In genomic region chr12:8648598-8649205, GRCh38 we compare ENCODE assay signal across 12 cellular contexts. TPM values are rescaled to one million over a fixed set of nuclear protein-coding genes. Genes with fewer than 3 reads are reported as not detected.
DNase-seq lines count a peak whose midpoint lies in the region; ATAC-seq, FAIRE-seq and TF ChIP-seq lines count a peak whose summit lies in the region.
"Had no signal": no experiment of that assay in that cellular context is flagged by ENCODE, and none has a peak within 500 bp of the region (broad histone marks: within the 10 kb centered on the region; RNA-seq: fewer than 3 reads in every experiment).

No MANE protein-coding gene starts in this region.

- H3K4me3 ChIP-seq in OCI-LY1 (ENCODE audit: low read depth, low read length, poor library complexity, severe bottlenecking) (no peak overlapping the region), upper lobe of right lung (no peak overlapping the region), neural progenitor cell (no peak overlapping the region), kidney (ENCODE audit: low read length in 2 of 2) (no peak overlapping the region)
- H3K4me3 ChIP-seq: cardiac muscle cell had no signal

- in situ Hi-C loops in GM13977 (cut with MboI; ENCODE audit: low pct_unique_long_range_greater_than_20kb, low sequenced_read_pairs, unreplicated experiment) = no loop called here

- intact Hi-C loops in upper lobe of right lung (cut with DNase I) (no loop called here), kidney (cut with DNase I) (no loop called here)

- H3K27me3 ChIP-seq in OCI-LY1 (ENCODE audit: insufficient read depth, low read length) = no peaks in the 10 kb centered on the region
- H3K27me3 ChIP-seq in upper lobe of right lung = no peaks in the 10 kb centered on the region
- no peaks in the 10 kb centered on the region for H3K27me3 ChIP-seq in neural progenitor cell
- H3K27me3 ChIP-seq: cardiac muscle cell had no signal

- H3F3A ChIP-seq in OCI-LY1 (ENCODE audit: insufficient read depth, low read length) (peaks cover 8% of the 10 kb centered on the region; the same call in 1 of the 2 replicates), neural progenitor cell (ENCODE audit: low read depth) (no peaks in the 10 kb centered on the region)

- no peak overlapping the region for H3K4me3 Mint-ChIP-seq in neural progenitor cell

- H3K9me3 ChIP-seq in OCI-LY1 (ENCODE audit: low read length) (no peaks in the 10 kb centered on the region), upper lobe of right lung (no peaks in the 10 kb centered on the region), neural progenitor cell (ENCODE audit: low read depth) (no peaks in the 10 kb centered on the region), kidney (ENCODE audit: control insufficient read depth in 1 of 2, low read length in 2 of 2) (no peaks in the 10 kb centered on the region)

- no peak overlapping the region for H3K27ac Mint-ChIP-seq in neural progenitor cell

- H3K79me2 ChIP-seq in OCI-LY1 (ENCODE audit: insufficient read depth, low read length) = no peaks in the 10 kb centered on the region
- H3K79me2 ChIP-seq in neural progenitor cell (ENCODE audit: low read depth) = no peaks in the 10 kb centered on the region

- H3K9me2 ChIP-seq in OCI-LY1 (ENCODE audit: low read depth, low read length) = no peaks in the 10 kb centered on the region

- H3K27ac ChIP-seq in OCI-LY1 (ENCODE audit: low read depth, low read length, poor library complexity, severe bottlenecking) (peak overlapping the region; percentile 70), upper lobe of right lung (no peak overlapping the region), neural progenitor cell (no peak overlapping the region), kidney (ENCODE audit: low read depth in 2 of 2, low read length in 2 of 2) (no peak overlapping the region)
- H3K27ac ChIP-seq: cardiac muscle cell had no signal

- peak; percentile 75 for ATAC-seq in GM21723 (IDR thresholded peaks at IDR 0.05; ENCODE audit: unreplicated experiment)
- ATAC-seq in upper lobe of right lung = no peak

- peak overlapping the region; percentile 35; the same call in 1 of the 2 replicates for H3K4me2 ChIP-seq in OCI-LY1 (ENCODE audit: low read length)
- no peak overlapping the region for H3K4me2 ChIP-seq in neural progenitor cell

- H3K4me1 Mint-ChIP-seq in neural progenitor cell = no peaks in the 10 kb centered on the region

- H3K36me3 ChIP-seq in OCI-LY1 (ENCODE audit: insufficient read depth, low read length) (no peaks in the 10 kb centered on the region), upper lobe of right lung (no peaks in the 10 kb centered on the region), neural progenitor cell (no peaks in the 10 kb centered on the region), kidney (ENCODE audit: control insufficient read depth in 1 of 2, insufficient read depth in 2 of 2, low read length in 2 of 2) (no peaks in the 10 kb centered on the region)
- H3K36me3 ChIP-seq: cardiac muscle cell had no signal

- H3K9ac ChIP-seq in OCI-LY1 (ENCODE audit: low read length) (peak overlapping the region; percentile 1; the same call in 1 of the 2 replicates), neural progenitor cell (no peak overlapping the region), kidney (ENCODE audit: low read length in 2 of 2) (no peak overlapping the region)

- no peak for FAIRE-seq in kidney (lab: Jason Lieb, UNC)

- H2AFZ ChIP-seq in OCI-LY1 (ENCODE audit: low read length) (peak overlapping the region; percentile 51), neural progenitor cell (replicated peaks) (no peak overlapping the region)

- H4K20me1 ChIP-seq in OCI-LY1 (ENCODE audit: insufficient read depth, low read length) = no peaks in the 10 kb centered on the region
- no peaks in the 10 kb centered on the region for H4K20me1 ChIP-seq in neural progenitor cell (ENCODE audit: low read depth)

- H3K4me1 ChIP-seq in OCI-LY1 (ENCODE audit: insufficient read depth, low read length, severe bottlenecking) (peaks cover 48% of the 10 kb centered on the region), upper lobe of right lung (no peaks in the 10 kb centered on the region), neural progenitor cell (no peaks in the 10 kb centered on the region), kidney (ENCODE audit: control insufficient read depth in 1 of 2, insufficient read depth in 1 of 2, low read depth in 1 of 2, low read length in 2 of 2) (no peaks in the 10 kb centered on the region)

- no peaks in the 10 kb centered on the region for H3K9me3 Mint-ChIP-seq in neural progenitor cell

- H3K27me3 Mint-ChIP-seq in neural progenitor cell (ENCODE audit: insufficient read depth, low read depth) = peaks cover 3% of the 10 kb centered on the region

- DNase-seq in GM13977 (ENCODE audit: low spot score) = peak; percentile 80
- peak; percentile 30 for DNase-seq in germinal center (ENCODE audit: low spot score)
- no peak for DNase-seq in T1000 (lab: John Stamatoyannopoulos, UW)
- no peak for DNase-seq in upper lobe of right lung
- DNase-seq in neural progenitor cell (ENCODE audit: low spot score) = no peak
- no peak for DNase-seq in kidney
- DNase-seq: NCI-H2107 had no signal

- H3K36me3 Mint-ChIP-seq in neural progenitor cell = no peaks in the 10 kb centered on the region

- TF ChIP-seq CTCF in GM13977 (IDR thresholded peaks at IDR 0.05; ENCODE audit: extremely low read depth, insufficient read depth, missing control alignments) = no peak
- no peak for TF ChIP-seq CTCF in OCI-LY1 (IDR thresholded peaks at IDR 0.05; ENCODE audit: low read length)
- no peak for TF ChIP-seq CTCF in upper lobe of right lung (IDR thresholded peaks at IDR 0.05)
- TF ChIP-seq CTCF in neural progenitor cell (IDR thresholded peaks at IDR 0.05) = no peak
- no peak for TF ChIP-seq CTCF in kidney (IDR thresholded peaks at IDR 0.05; ENCODE audit: borderline replicate concordance, extremely low read depth, insufficient read depth)

RNA-seq across cellular contexts. Expression of gene MFAP5, which starts 13.9 kb away (rescaled TPM):
- total RNA-seq in upper lobe of right lung (2.8 TPM), neural progenitor cell (ENCODE audit: low replicate concordance) (0.25 TPM in 1 of 2 replicates, not detected in the other), kidney (0.38 TPM)
- 0.52 TPM for polyA plus RNA-seq in kidney (ENCODE audit: insufficient read depth, low read depth, low replicate concordance)
- total RNA-seq: cardiac muscle cell, mononuclear cell had no signal
- polyA plus RNA-seq: cardiac muscle cell had no signal

RNA-seq across cellular contexts. Expression of gene AICDA, which starts 36.0 kb away (rescaled TPM):
- total RNA-seq in upper lobe of right lung (0.75 TPM), neural progenitor cell (ENCODE audit: low replicate concordance) (not detected in 2 replicates), kidney (not detected)
- not detected for polyA plus RNA-seq in kidney (ENCODE audit: insufficient read depth, low read depth, low replicate concordance)
- total RNA-seq: Daoy, mononuclear cell had no signal
- polyA plus RNA-seq: cardiac muscle cell had no signal

RNA-seq across cellular contexts. Expression of gene RIMKLB, which starts 49.1 kb away (rescaled TPM):
- total RNA-seq in upper lobe of right lung (32.0 TPM), neural progenitor cell (ENCODE audit: low replicate concordance) (113 and 131 TPM in 2 replicates), kidney (45.5 TPM)
- polyA plus RNA-seq in kidney (ENCODE audit: insufficient read depth, low read depth, low replicate concordance) = 38.0 TPM

Comparison
In these comparisons a context has a peak if more than half of its experiments do, and no peak if none do; other contexts are left out.
1. DNase-seq: peak in GM13977 (single experiment) and germinal center (single experiment); none in T1000 (single experiment), upper lobe of right lung (single experiment), neural progenitor cell (single experiment) and kidney (single experiment).